Comparison of ENCODE assay signal across 8 cellular contexts in the genomic region with DNA sequence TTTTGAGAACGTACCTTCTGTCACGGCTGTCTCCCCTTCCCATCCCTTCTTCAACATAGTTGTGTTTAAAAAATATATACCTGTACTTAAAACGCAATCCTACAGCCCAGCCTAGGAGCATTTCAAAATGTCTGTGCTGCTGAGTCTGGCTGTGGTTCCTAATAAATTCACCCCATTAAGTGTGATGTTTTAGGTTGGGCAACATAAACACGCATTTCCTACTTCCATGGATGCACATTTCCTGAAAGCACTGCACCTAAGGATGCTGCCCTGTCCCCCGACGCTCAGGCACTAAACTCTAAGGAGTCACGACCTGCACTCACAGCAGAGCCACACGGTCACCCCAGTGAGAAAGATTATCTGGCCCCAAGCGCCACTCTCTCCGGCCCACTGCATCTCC. TPM values are rescaled to one million over a fixed set of nuclear protein-coding genes. Genes with fewer than 3 reads are reported as not detected.
DNase-seq lines count a peak whose midpoint lies in the region; ATAC-seq and TF ChIP-seq lines count a peak whose summit lies in the region.

No MANE protein-coding gene starts in this region.

- POLR2A ChIA-PET in naive thymus-derived CD4-positive, alpha-beta T cell (lab: Charles Lee) = interaction anchor here (0.8 kb wide), 1 partner anchor 223 kb away, joined by 5 read pairs; a partner anchor contains a TSS

- TF ChIP-seq CTCF in CD14-positive monocyte (IDR thresholded peaks at IDR 0.05) = no peak

- H3K27me3 Mint-ChIP-seq in CD14-positive monocyte (ENCODE audit: low read depth in 3 of 3) = no peaks in the 10 kb centered on the region
- H3K27me3 Mint-ChIP-seq in dendritic cell treated with granulocyte-macrophage colony-stimulating factor and Interleukin-4, amounts not matched to agents 40 ng/mL and 50 ng/mL, for 4 days = no peaks in the 10 kb centered on the region
- peaks cover 0 to 3% (median 0%) of the 10 kb centered on the region in 5 donors for H3K27me3 Mint-ChIP-seq in naive thymus-derived CD4-positive, alpha-beta T cell

- peak overlapping the region; percentile 99 for H3K27ac ChIP-seq in naive thymus-derived CD4-positive, alpha-beta T cell (ENCODE audit: low read depth, low read length)

- no peaks in the 10 kb centered on the region for H3K27me3 ChIP-seq in naive thymus-derived CD4-positive, alpha-beta T cell (ENCODE audit: control insufficient read depth in 2 of 2, insufficient read depth in 2 of 2, low read length in 2 of 2)

- peaks cover 15 to 24% of the 10 kb centered on the region in 2 donors for H3K4me1 ChIP-seq in naive thymus-derived CD4-positive, alpha-beta T cell (ENCODE audit: control insufficient read depth in 2 of 2, insufficient read depth in 2 of 2, low read length in 2 of 2)

- H3K4me3 Mint-ChIP-seq in CD14-positive monocyte = peak overlapping the region; percentile 97 to 99
- H3K4me3 Mint-ChIP-seq in dendritic cell treated with granulocyte-macrophage colony-stimulating factor and Interleukin-4, amounts not matched to agents 40 ng/mL and 50 ng/mL, for 4 days = peak overlapping the region; percentile 91
- peak overlapping the region; percentile 93 to 100 (median 96) for H3K4me3 Mint-ChIP-seq in naive thymus-derived CD4-positive, alpha-beta T cell

- intact Hi-C loops in CD14-positive monocyte (cut with micrococcal nuclease) = loop anchor here (2.0 to 10.0 kb wide), 7 partner anchors 75 to 607 kb away; a partner anchor contains a TSS
- intact Hi-C loops in dendritic cell treated with granulocyte-macrophage colony-stimulating factor and Interleukin-4, amounts not matched to agents 40 ng/mL and 50 ng/mL, for 4 days (cut with micrococcal nuclease) = loop anchor here (5.0 to 10.0 kb wide), 4 partner anchors 123 to 560 kb away; a partner anchor contains a TSS
- intact Hi-C loops in naive thymus-derived CD4-positive, alpha-beta T cell (cut with micrococcal nuclease) = loop anchor here (2.0 to 10.0 kb wide), 12 partner anchors 85 to 1997 kb away; a partner anchor contains a TSS

- peaks cover 0 to 12% (median 0%) of the 10 kb centered on the region in 3 experiments for H3K36me3 ChIP-seq in naive thymus-derived CD4-positive, alpha-beta T cell (ENCODE audit: control insufficient read depth in 2 of 3, insufficient read depth in 3 of 3, low read length in 3 of 3)

- no peaks in the 10 kb centered on the region for H3K9me3 ChIP-seq in naive thymus-derived CD4-positive, alpha-beta T cell (ENCODE audit: control insufficient read depth in 2 of 3, low read length in 3 of 3)

- peaks cover 0 to 2% (median 0%) of the 10 kb centered on the region in 7 donors for H3K9me3 Mint-ChIP-seq in CD14-positive monocyte
- H3K9me3 Mint-ChIP-seq in dendritic cell treated with granulocyte-macrophage colony-stimulating factor and Interleukin-4, amounts not matched to agents 40 ng/mL and 50 ng/mL, for 4 days = no peaks in the 10 kb centered on the region
- H3K9me3 Mint-ChIP-seq in naive thymus-derived CD4-positive, alpha-beta T cell = peaks cover 0 to 2% (median 0%) of the 10 kb centered on the region in 11 donors

- CTCF ChIA-PET in naive thymus-derived CD4-positive, alpha-beta T cell (lab: Charles Lee) = interaction anchor here (1.7 kb wide), 1 partner anchor 223 kb away, joined by 8 read pairs; a partner anchor contains a TSS

- peak overlapping the region; percentile 88 to 98 (median 96) for H3K27ac Mint-ChIP-seq in CD14-positive monocyte
- peak overlapping the region; percentile 99 for H3K27ac Mint-ChIP-seq in dendritic cell treated with granulocyte-macrophage colony-stimulating factor and Interleukin-4, amounts not matched to agents 40 ng/mL and 50 ng/mL, for 4 days
- peak overlapping the region; percentile 82 to 99 (median 93) for H3K27ac Mint-ChIP-seq in naive thymus-derived CD4-positive, alpha-beta T cell

- peaks cover 34% of the 10 kb centered on the region for H3K4me1 Mint-ChIP-seq in CD14-positive monocyte
- peaks cover 40% of the 10 kb centered on the region for H3K4me1 Mint-ChIP-seq in dendritic cell treated with granulocyte-macrophage colony-stimulating factor and Interleukin-4, amounts not matched to agents 40 ng/mL and 50 ng/mL, for 4 days (ENCODE audit: low read depth)
- H3K4me1 Mint-ChIP-seq in naive thymus-derived CD4-positive, alpha-beta T cell = peaks cover 33 to 63% (median 57%) of the 10 kb centered on the region in 7 donors

- no peaks in the 10 kb centered on the region for H3K36me3 Mint-ChIP-seq in CD14-positive monocyte
- peaks cover 21% of the 10 kb centered on the region for H3K36me3 Mint-ChIP-seq in dendritic cell treated with granulocyte-macrophage colony-stimulating factor and Interleukin-4, amounts not matched to agents 40 ng/mL and 50 ng/mL, for 4 days (ENCODE audit: low read depth)
- peaks cover 0 to 7% (median 0%) of the 10 kb centered on the region in 5 donors for H3K36me3 Mint-ChIP-seq in naive thymus-derived CD4-positive, alpha-beta T cell

- DNase-seq in CD14-positive monocyte (ENCODE audit: low spot score) (no peak), NCI-H226 (peak; percentile 14), NCI-H2196 (lab: John Stamatoyannopoulos, UW; ENCODE audit: unreplicated experiment) (no peak), inferior parietal cortex (ENCODE audit: extremely low spot score) (no peak), NCI-H1417 treated with DMSO at 0.1 percent for 48 hours (lab: John Stamatoyannopoulos, UW) (no peak)
- DNase-seq in naive thymus-derived CD4-positive, alpha-beta T cell = peak in 3 of 9 donors; percentile 7 to 11 (median 11)

- peak; percentile 21 for ATAC-seq in GM21515 (IDR thresholded peaks at IDR 0.05; ENCODE audit: unreplicated experiment)
- ATAC-seq in naive thymus-derived CD4-positive, alpha-beta T cell = no peak

- H3K4me3 ChIP-seq in naive thymus-derived CD4-positive, alpha-beta T cell (ENCODE audit: low read length) = peak overlapping the region; percentile 93

RNA-seq across cellular contexts. Expression of a gene that starts 1.2 kb away (rescaled TPM):
- 1 to 10 TPM; 3.4 to 4.9 TPM for polyA plus RNA-seq in CD14-positive monocyte
- total RNA-seq in naive thymus-derived CD4-positive, alpha-beta T cell = 10 to 100 TPM; 16.1 to 31.8 (median 26.8) TPM
- 10 to 100 TPM in 1 of 2 donors, 1 to 10 TPM in 1; 8.6 to 14.8 TPM for polyA plus RNA-seq in naive thymus-derived CD4-positive, alpha-beta T cell
